Comparison of ENCODE assay signal across 9 cellular contexts in genomic region chr7:107659666-107660065, GRCh38. TPM values are rescaled to one million over a fixed set of nuclear protein-coding genes. Genes with fewer than 3 reads are reported as not detected.
A peak's percentile ranks its signal among the peaks of the same experiment; 100 is the strongest.
DNase-seq lines count a peak whose midpoint lies in the region; ATAC-seq, FAIRE-seq and TF ChIP-seq lines count a peak whose summit lies in the region.
"Had no signal": no experiment of that assay in that cellular context is flagged by ENCODE, and none has a peak within 500 bp of the region (broad histone marks: within the 10 kb centered on the region; RNA-seq: fewer than 3 reads in every experiment).

No MANE protein-coding gene starts in this region.

- no peak overlapping the region for H3K4me3 ChIP-seq in GM12865 (ENCODE audit: low read depth, low read length)
- no peak overlapping the region for H3K4me3 ChIP-seq in astrocyte of the spinal cord (ENCODE audit: low read depth, low read length)
- no peak overlapping the region for H3K4me3 ChIP-seq in pancreas

- in situ Hi-C loops in astrocyte of the spinal cord (cut with HindIII; ENCODE audit: low sequenced_read_pairs) = no loop called here

- H3K27me3 ChIP-seq in pancreas = no peaks in the 10 kb centered on the region

- TF ChIP-seq CTCF in GM12865 (IDR thresholded peaks at IDR 0.05; ENCODE audit: insufficient read depth, low read depth, low read length, missing control alignments) = no peak
- no peak for TF ChIP-seq CTCF in astrocyte of the spinal cord (IDR thresholded peaks at IDR 0.05; ENCODE audit: low read depth, low read length)
- TF ChIP-seq CTCF in pancreas (IDR thresholded peaks at IDR 0.05) = no peak

- intact Hi-C loops in pancreas (cut with DNase I) = no loop called here
- intact Hi-C loops in head of caudate nucleus (cut with DNase I) = no loop called here

- no peaks in the 10 kb centered on the region for H3K36me3 ChIP-seq in pancreas

- peak; percentile 32 for DNase-seq in GM12865 (ENCODE audit: low read depth)
- peak; percentile 61 for DNase-seq in NAMALWA (ENCODE audit: low spot score)
- peak; percentile 74 for DNase-seq in astrocyte of the spinal cord (ENCODE audit: low read depth, low spot score)
- DNase-seq in stimulated activated CD4-positive, alpha-beta T cell treated with anti-CD3 and anti-CD28 coated beads, Interleukin-15, amount 100 ng/mL, for 24 hours = peak; percentile 67
- no peak for DNase-seq in NCI-H82 (lab: John Stamatoyannopoulos, UW)
- DNase-seq in pancreas = no peak
- DNase-seq in HK-2 (ENCODE audit: unreplicated experiment) = no peak
- no peak for DNase-seq in head of caudate nucleus
- DNase-seq: activated gamma-delta T cell had no signal

- H3K27ac ChIP-seq in pancreas = no peak overlapping the region

- no peak for ATAC-seq in pancreas

- no peak for FAIRE-seq in pancreas (lab: Jason Lieb, UNC)

- no peaks in the 10 kb centered on the region for H3K9me3 ChIP-seq in pancreas

- H3K4me1 ChIP-seq in pancreas = peaks cover 0 to 6% (median 0%) of the 10 kb centered on the region in 3 donors

- WGBS in pancreas, 2 donors = 90 to 91% methylated on average over 4 of the region's 4 CpGs

RNA-seq across cellular contexts. Expression of gene SLC26A4, which starts 1.0 kb away (rescaled TPM):
- 1 to 10 TPM in 1 of 6 donors, under 1 TPM in 5; 0.15 to 1.0 (median 0.44) TPM for total RNA-seq in pancreas
- polyA plus RNA-seq in pancreas = 1 to 10 TPM in 1 of 2 donors, under 1 TPM in 1; 0.72 to 2.0 TPM

Comparison
In these comparisons a context has a peak if more than half of its experiments do, and no peak if none do; other contexts are left out.
1. DNase-seq: peak in GM12865 (single experiment), NAMALWA (single experiment), astrocyte of the spinal cord (single experiment) and stimulated activated CD4-positive, alpha-beta T cell treated with anti-CD3 and anti-CD28 coated beads, Interleukin-15, amount 100 ng/mL, for 24 hours (single experiment); none in NCI-H82 (single experiment), pancreas (0 of 6), HK-2 (single experiment) and head of caudate nucleus (0 of 42).